ENCODE assay signal across 31 cellular contexts in the genomic region with DNA sequence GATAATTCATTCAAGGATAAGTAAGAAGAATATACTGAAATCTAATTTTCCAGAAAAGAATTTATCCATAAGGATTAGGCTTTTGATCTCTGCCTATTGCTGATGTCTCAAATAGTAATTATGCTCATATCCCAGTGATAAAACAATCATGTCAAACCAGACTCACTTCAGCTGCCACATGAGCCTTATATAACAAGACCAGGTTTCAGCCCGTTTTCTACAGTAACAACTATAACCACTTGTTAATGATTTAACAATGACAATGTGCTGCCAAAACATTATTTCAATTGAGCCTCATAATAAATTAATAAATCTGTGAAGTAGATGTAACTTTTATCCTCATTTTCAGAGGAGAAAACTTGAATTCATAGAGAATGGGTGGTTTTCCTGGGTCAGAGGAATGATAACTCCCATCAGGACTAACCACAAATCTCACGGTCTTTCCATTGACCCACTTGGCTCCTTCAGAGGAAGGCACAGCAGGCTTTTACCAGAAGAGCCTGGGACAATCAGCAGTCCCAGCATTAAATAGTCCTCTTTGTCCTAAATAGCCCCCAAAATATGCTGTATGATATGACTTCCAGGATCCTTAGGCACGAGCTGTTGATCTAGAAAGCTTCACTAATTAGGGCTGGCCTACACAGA. TPM values are rescaled to one million over a fixed set of nuclear protein-coding genes. Genes with fewer than 3 reads are reported as not detected.
"Had no signal": no experiment of that assay in that cellular context is flagged by ENCODE, and none has a peak within 500 bp of the region (broad histone marks: within the 10 kb centered on the region; RNA-seq: fewer than 3 reads in every experiment).

No MANE protein-coding gene starts in this region.

- H3K4me2 ChIP-seq: KMS-11, SK-N-SH had no signal

- H3K9me3 Mint-ChIP-seq: activated CD4-positive, alpha-beta memory T cell treated with anti-CD3 and anti-CD28 coated beads for 36 hours; activated naive CD4-positive, alpha-beta T cell treated with anti-CD3 and anti-CD28 coated beads, Interleukin-2, amount 10 ng/mL, durations not matched to agents 7 days and 5 days; activated naive CD8-positive, alpha-beta T cell treated with anti-CD3 and anti-CD28 coated beads, Interleukin-2, amount 50 U/mL, for 24 hours; activated T-cell treated with anti-CD3 and anti-CD28 coated beads, Interleukin-2, amount 50 U/mL, for 4 hours; activated T-helper 1 cell treated with anti-CD3 and anti-CD28 coated beads, Interleukin-12 subunit alpha, Interleukin-12 subunit beta, Interleukin-2, Interleukin-4 antibody, amounts not matched to agents 30 ng/mL and 10 ng/mL and 1 ng/mL, durations not matched to agents 14 hours and 24 hours and 36 hours; central memory CD8-positive, alpha-beta T cell; T-helper 1 cell treated with Interleukin-12 subunit alpha and Interleukin-12 subunit beta and Interleukin-4 antibody, amounts not matched to agents 30 μg/mL and 1 μg/mL, for 36 hours; T-helper 2 cell treated with Interferon-gamma antibody and Interleukin-4, amounts not matched to agents 5 μg/mL and 100 μg/mL, for 36 hours; WTC11 had no signal

- H3K27ac Mint-ChIP-seq: activated CD4-positive, alpha-beta memory T cell treated with anti-CD3 and anti-CD28 coated beads for 36 hours; activated CD4-positive, alpha-beta T cell treated with anti-CD3 and anti-CD28 coated beads for 36 hours; activated naive CD4-positive, alpha-beta T cell treated with anti-CD3 and anti-CD28 coated beads, Interleukin-2, amount 10 ng/mL, durations not matched to agents 7 days and 5 days; activated naive CD8-positive, alpha-beta T cell; activated naive CD8-positive, alpha-beta T cell treated with anti-CD3 and anti-CD28 coated beads, Interleukin-2, amount 50 U/mL, for 24 hours; activated T-helper 1 cell treated with anti-CD3 and anti-CD28 coated beads, Interleukin-12 subunit alpha, Interleukin-12 subunit beta, Interleukin-2, Interleukin-4 antibody, amounts not matched to agents 30 ng/mL and 10 ng/mL and 1 ng/mL, durations not matched to agents 14 hours and 24 hours and 36 hours; T-helper 1 cell treated with Interleukin-12 subunit alpha and Interleukin-12 subunit beta and Interleukin-4 antibody, amounts not matched to agents 30 μg/mL and 1 μg/mL, for 36 hours; T-helper 2 cell treated with Interferon-gamma antibody and Interleukin-4, amounts not matched to agents 5 μg/mL and 100 μg/mL, for 36 hours; WTC11 had no signal

- H3K4me3 ChIP-seq: Peyer's patch, SJSA1 had no signal

- ATAC-seq: activated CD4-positive, alpha-beta T cell treated with anti-CD3 and anti-CD28 coated beads for 36 hours; activated CD4-positive, CD25-positive, alpha-beta regulatory T cell treated with anti-CD3 and anti-CD28 coated beads, Interleukin-2, amount 50 U/mL, for 24 hours; activated naive CD8-positive, alpha-beta T cell treated with anti-CD3 and anti-CD28 coated beads, Interleukin-2, amount 50 U/mL, for 24 hours; activated T-cell treated with anti-CD3 and anti-CD28 coated beads, Interleukin-2, amount 50 U/mL, for 4 hours; WTC11 had no signal

- FAIRE-seq: TTC549 had no signal

- H3K4me1 ChIP-seq: Peyer's patch had no signal

- H3K9me2 ChIP-seq: SK-N-SH had no signal

- H3K9me3 ChIP-seq: Peyer's patch, SJSA1, SK-N-SH had no signal

- H3K9ac ChIP-seq: KMS-11, SK-N-SH had no signal

- H3K4me1 Mint-ChIP-seq: central memory CD8-positive, alpha-beta T cell had no signal

- H3K27me3 Mint-ChIP-seq: activated CD4-positive, alpha-beta memory T cell treated with anti-CD3 and anti-CD28 coated beads for 36 hours; activated CD4-positive, alpha-beta T cell treated with anti-CD3 and anti-CD28 coated beads for 36 hours; activated naive CD4-positive, alpha-beta T cell treated with anti-CD3 and anti-CD28 coated beads, Interleukin-2, amount 10 ng/mL, durations not matched to agents 7 days and 5 days; activated naive CD8-positive, alpha-beta T cell; activated naive CD8-positive, alpha-beta T cell treated with anti-CD3 and anti-CD28 coated beads, Interleukin-2, amount 50 U/mL, for 24 hours; central memory CD8-positive, alpha-beta T cell had no signal

- H3K4me3 Mint-ChIP-seq: activated CD4-positive, alpha-beta memory T cell treated with anti-CD3 and anti-CD28 coated beads for 36 hours; activated CD4-positive, alpha-beta T cell treated with anti-CD3 and anti-CD28 coated beads for 36 hours; activated naive CD4-positive, alpha-beta T cell treated with anti-CD3 and anti-CD28 coated beads, Interleukin-2, amount 10 ng/mL, durations not matched to agents 7 days and 5 days; activated naive CD8-positive, alpha-beta T cell; activated naive CD8-positive, alpha-beta T cell treated with anti-CD3 and anti-CD28 coated beads, Interleukin-2, amount 50 U/mL, for 24 hours; activated T-cell treated with anti-CD3 and anti-CD28 coated beads, Interleukin-2, amount 50 U/mL, for 4 hours; activated T-helper 1 cell treated with anti-CD3 and anti-CD28 coated beads, Interleukin-12 subunit alpha, Interleukin-12 subunit beta, Interleukin-2, Interleukin-4 antibody, amounts not matched to agents 30 ng/mL and 10 ng/mL and 1 ng/mL, durations not matched to agents 14 hours and 24 hours and 36 hours; central memory CD8-positive, alpha-beta T cell; T-helper 1 cell treated with Interleukin-12 subunit alpha and Interleukin-12 subunit beta and Interleukin-4 antibody, amounts not matched to agents 30 μg/mL and 1 μg/mL, for 36 hours; T-helper 2 cell treated with Interferon-gamma antibody and Interleukin-4, amounts not matched to agents 5 μg/mL and 100 μg/mL, for 36 hours; WTC11 had no signal

- H3K27ac ChIP-seq: brain microvascular endothelial cell, KMS-11, Peyer's patch had no signal

- H3K27me3 ChIP-seq: brain microvascular endothelial cell, Peyer's patch, SJSA1 had no signal

- DNase-seq: activated CD4-positive, alpha-beta memory T cell treated with anti-CD3 and anti-CD28 coated beads for 36 hours; activated CD4-positive, alpha-beta T cell treated with anti-CD3 and anti-CD28 coated beads for 36 hours; activated CD4-positive, alpha-beta T cell treated with anti-CD3 and anti-CD28 coated beads, Interleukin-2, amount 50 U/mL, for 1 hour; activated CD8-positive, alpha-beta memory T cell treated with anti-CD3 and anti-CD28 coated beads, Interleukin-2, amount 50 U/mL, for 4 hours; activated naive CD4-positive, alpha-beta T cell treated with anti-CD3 and anti-CD28 coated beads, Interleukin-2, amount 10 ng/mL, durations not matched to agents 7 days and 5 days; activated naive CD8-positive, alpha-beta T cell treated with anti-CD3 and anti-CD28 coated beads, Interleukin-2, amount 50 U/mL, for 24 hours; activated T-cell treated with anti-CD3 and anti-CD28 coated beads for 4 hours; activated T-cell treated with anti-CD3 and anti-CD28 coated beads, Interleukin-2, amount 50 U/mL, for 4 hours; anterior cingulate cortex; brain microvascular endothelial cell; MM.1S; NCI-H1092 treated with DMSO at 0.1 percent for 48 hours; NCI-H1417 treated with DMSO at 0.1 percent for 48 hours; NCI-H187 treated with DMSO at 0.1 percent for 48 hours; NCI-H2081 treated with DMSO at 0.1 percent for 48 hours; NCI-H345; NCI-H524 treated with DMSO at 0.1 percent for 48 hours; Peyer's patch; RPMI8226; SHP77 treated with DMSO at 0.1 percent for 48 hours; SK-N-SH had no signal

RNA-seq across cellular contexts. Expression of gene SLIT1, which starts 42.5 kb away (rescaled TPM):
- total RNA-seq: SJSA1 had no signal
